Comparison of ENCODE assay signal across 13 cellular contexts in the genomic region with DNA sequence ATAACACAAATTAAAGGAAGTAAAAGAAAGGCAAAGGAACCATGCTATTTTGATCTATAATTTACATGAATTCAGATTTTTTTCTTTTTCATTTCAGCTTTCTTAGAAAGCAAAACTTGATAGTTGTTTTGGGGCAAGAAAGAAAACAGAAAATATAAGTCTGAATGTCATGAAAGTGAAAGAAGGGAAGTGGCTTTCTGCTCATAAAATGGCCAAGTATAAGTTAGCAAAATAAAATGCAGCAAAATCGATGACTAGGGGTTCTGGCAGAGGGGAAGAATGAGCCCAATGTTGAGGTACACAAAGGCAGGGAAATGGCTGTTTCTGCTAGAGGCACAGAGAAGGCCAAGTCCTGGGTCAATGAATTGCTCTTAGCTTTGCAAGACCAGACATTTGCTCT. TPM values are rescaled to one million over a fixed set of nuclear protein-coding genes. Genes with fewer than 3 reads are reported as not detected.
DNase-seq lines count a peak whose midpoint lies in the region; ATAC-seq lines count a peak whose summit lies in the region.
"Had no signal": no experiment of that assay in that cellular context is flagged by ENCODE, and none has a peak within 500 bp of the region (broad histone marks: within the 10 kb centered on the region; RNA-seq: fewer than 3 reads in every experiment).

No MANE protein-coding gene starts in this region.

- peaks cover 22% of the 10 kb centered on the region for H3K4me1 Mint-ChIP-seq in activated naive CD8-positive, alpha-beta T cell treated with anti-CD3 and anti-CD28 coated beads, Interleukin-2, amount 10 ng/mL, durations not matched to agents 7 days and 5 days

- no peaks in the 10 kb centered on the region for H3K27me3 Mint-ChIP-seq in activated naive CD8-positive, alpha-beta T cell treated with anti-CD3 and anti-CD28 coated beads, Interleukin-2, amount 10 ng/mL, durations not matched to agents 7 days and 5 days

- H3K27ac Mint-ChIP-seq in activated naive CD8-positive, alpha-beta T cell treated with anti-CD3 and anti-CD28 coated beads, Interleukin-2, amount 10 ng/mL, durations not matched to agents 7 days and 5 days: peak overlapping the region; percentile 83

- peak overlapping the region; percentile 49 for H3K4me3 Mint-ChIP-seq in activated naive CD8-positive, alpha-beta T cell treated with anti-CD3 and anti-CD28 coated beads, Interleukin-2, amount 10 ng/mL, durations not matched to agents 7 days and 5 days

- intact Hi-C loops in Right ventricle myocardium superior (cut with DNase I): no loop called here

- H3K36me3 Mint-ChIP-seq in activated naive CD8-positive, alpha-beta T cell treated with anti-CD3 and anti-CD28 coated beads, Interleukin-2, amount 10 ng/mL, durations not matched to agents 7 days and 5 days: peaks cover 46% of the 10 kb centered on the region

- ATAC-seq in GM18508 (IDR thresholded peaks at IDR 0.05; ENCODE audit: insufficient read depth, unreplicated experiment) (peak; percentile 49), GM21367 (IDR thresholded peaks at IDR 0.05; ENCODE audit: unreplicated experiment) (peak; percentile 78), HG03175 (IDR thresholded peaks at IDR 0.05; ENCODE audit: unreplicated experiment) (peak; percentile 40), Right ventricle myocardium superior (ENCODE audit: poor library complexity) (no peak)
- ATAC-seq in activated naive CD8-positive, alpha-beta T cell treated with anti-CD3 and anti-CD28 coated beads, Interleukin-2, amount 10 ng/mL, durations not matched to agents 7 days and 5 days (ENCODE audit: low read depth): peak; percentile 73

- POLR2A ChIA-PET in activated naive CD8-positive, alpha-beta T cell treated with anti-CD3 and anti-CD28 coated beads, Interleukin-2, amount 10 ng/mL, durations not matched to agents 7 days and 5 days (lab: Charles Lee): no interaction called here

- DNase-seq in activated naive CD8-positive, alpha-beta T cell treated with anti-CD3 and anti-CD28 coated beads, Interleukin-2, amount 10 ng/mL, durations not matched to agents 7 days and 5 days: no peak
- DNase-seq in KBM-7 (no peak), Right ventricle myocardium superior (no peak)
- no peak for DNase-seq in stimulated activated CD4-positive, alpha-beta T cell treated with anti-CD3 and anti-CD28 coated beads, Interleukin-4, amount 100 ng/mL, for 4 hours
- DNase-seq: hippocampal formation, KG1, NCI-H446 had no signal

- peaks cover 21% of the 10 kb centered on the region for H3K9me3 Mint-ChIP-seq in activated naive CD8-positive, alpha-beta T cell treated with anti-CD3 and anti-CD28 coated beads, Interleukin-2, amount 10 ng/mL, durations not matched to agents 7 days and 5 days

- in situ Hi-C loops in KBM-7 (cut with MboI; ENCODE audit: low pct_unique_long_range_greater_than_20kb, low sequenced_read_pairs): no loop called here

RNA-seq across cellular contexts. Expression of a gene that starts 3.0 kb away (rescaled TPM):
- total RNA-seq in activated naive CD8-positive, alpha-beta T cell treated with anti-CD3 and anti-CD28 coated beads, Interleukin-2, amount 10 ng/mL, durations not matched to agents 7 days and 5 days: not detected
- total RNA-seq in Right ventricle myocardium superior: not detected
- total RNA-seq: mesenteric fat pad, SK-MEL-5, thoracic aorta had no signal

RNA-seq across cellular contexts. Expression of a gene that starts 21.8 kb away (rescaled TPM):
- not detected for total RNA-seq in activated naive CD8-positive, alpha-beta T cell treated with anti-CD3 and anti-CD28 coated beads, Interleukin-2, amount 10 ng/mL, durations not matched to agents 7 days and 5 days
- not detected for total RNA-seq in Right ventricle myocardium superior
- total RNA-seq: mesenteric fat pad, SK-MEL-5, thoracic aorta had no signal

RNA-seq across cellular contexts. Expression of a gene that starts 42.8 kb away (rescaled TPM):
- total RNA-seq in activated naive CD8-positive, alpha-beta T cell treated with anti-CD3 and anti-CD28 coated beads, Interleukin-2, amount 10 ng/mL, durations not matched to agents 7 days and 5 days: not detected
- total RNA-seq in Right ventricle myocardium superior: not detected
- total RNA-seq: mesenteric fat pad, SK-MEL-5, thoracic aorta had no signal

RNA-seq across cellular contexts. Expression of a gene that starts 57.4 kb away (rescaled TPM):
- not detected for total RNA-seq in activated naive CD8-positive, alpha-beta T cell treated with anti-CD3 and anti-CD28 coated beads, Interleukin-2, amount 10 ng/mL, durations not matched to agents 7 days and 5 days
- not detected for total RNA-seq in Right ventricle myocardium superior
- total RNA-seq: mesenteric fat pad, SK-MEL-5, thoracic aorta had no signal
